In the genomic region with DNA sequence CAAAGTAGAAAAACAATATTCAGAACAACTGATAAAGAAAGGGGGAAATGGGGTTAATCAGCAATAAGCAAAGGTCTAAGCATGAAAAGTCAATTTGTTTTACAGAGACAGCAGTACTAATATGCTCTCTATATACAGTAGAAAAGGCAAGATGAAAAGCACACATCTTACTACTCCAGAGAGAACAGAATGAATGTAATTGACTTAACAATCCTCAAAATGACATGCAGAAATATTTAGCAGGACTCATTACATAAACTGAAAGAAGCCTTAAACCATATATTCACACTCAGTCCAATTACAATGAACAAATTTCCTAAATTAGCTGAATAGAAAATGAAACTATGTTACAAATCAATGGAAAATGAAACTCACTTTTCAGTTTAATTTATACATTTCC, we compare ENCODE assay signal across 14 cellular contexts.
A peak's percentile ranks its signal among the peaks of the same experiment; 100 is the strongest.
DNase-seq lines count a peak whose midpoint lies in the region; ATAC-seq lines count a peak whose summit lies in the region.
"Had no signal": no experiment of that assay in that cellular context is flagged by ENCODE, and none has a peak within 500 bp of the region (broad histone marks: within the 10 kb centered on the region; RNA-seq: fewer than 3 reads in every experiment).

No MANE protein-coding gene starts in this region.

- DNase-seq in activated CD4-positive, CD25-positive, alpha-beta regulatory T cell treated with anti-CD3 and anti-CD28 coated beads, Interleukin-2, amount 50 U/mL, for 72 hours: no peak
- DNase-seq in activated T-cell treated with anti-CD3 and anti-CD28 coated beads, Interleukin-2, amount 50 U/mL, for 4 hours: no peak
- no peak for DNase-seq in activated T-cell treated with anti-CD3 and anti-CD28 coated beads, Interleukin-2, amount 50 U/mL, for 1 hour
- DNase-seq in stimulated activated effector memory CD8-positive, alpha-beta T cell treated with anti-CD3 and anti-CD28 coated beads, Interleukin-12 subunit alpha, Interleukin-12 subunit beta, amount 100 ng/mL, for 72 hours (ENCODE audit: low spot score in 2 of 2): no peak
- no peak for DNase-seq in effector memory CD8-positive, alpha-beta T cell
- DNase-seq in stimulated activated CD8-positive, alpha-beta memory T cell treated with anti-CD3 and anti-CD28 coated beads, Interleukin-4, amount 100 ng/mL, for 48 hours: no peak
- DNase-seq: ACHN, DMS53, GF-D8, GOT3, H9 had no signal

- ATAC-seq in activated CD4-positive, CD25-positive, alpha-beta regulatory T cell treated with anti-CD3 and anti-CD28 coated beads, Interleukin-2, amount 50 U/mL, for 24 hours: peak; percentile 55
- peak; percentile 48 to 58 for ATAC-seq in activated T-cell treated with anti-CD3 and anti-CD28 coated beads, Interleukin-2, amount 50 U/mL, for 4 hours
- peak; percentile 56 for ATAC-seq in activated T-helper 17 cell treated with anti-CD3 and anti-CD28 coated beads, Interleukin-2, amount 50 U/mL, for 72 hours (replicated peaks)
- peak; percentile 53 for ATAC-seq in stimulated activated effector memory CD8-positive, alpha-beta T cell treated with anti-CD3 and anti-CD28 coated beads, Interleukin-12 subunit alpha, Interleukin-12 subunit beta, amount 100 ng/mL, for 72 hours
- no peak for ATAC-seq in effector memory CD8-positive, alpha-beta T cell (replicated peaks)

- H3K27me3 Mint-ChIP-seq in activated T-cell treated with anti-CD3 and anti-CD28 coated beads, Interleukin-2, amount 50 U/mL, for 4 hours (ENCODE audit: low read depth): no peaks in the 10 kb centered on the region
- peaks cover 11% of the 10 kb centered on the region for H3K27me3 Mint-ChIP-seq in activated T-helper 17 cell treated with anti-CD3 and anti-CD28 coated beads, Interleukin-2, amount 50 U/mL, for 72 hours
- peaks cover 0 to 7% of the 10 kb centered on the region in 2 donors for H3K27me3 Mint-ChIP-seq in effector memory CD8-positive, alpha-beta T cell

- peaks cover 1% of the 10 kb centered on the region for H3K36me3 Mint-ChIP-seq in activated T-cell treated with anti-CD3 and anti-CD28 coated beads, Interleukin-2, amount 50 U/mL, for 4 hours (ENCODE audit: insufficient read depth)
- H3K36me3 Mint-ChIP-seq in activated T-helper 17 cell treated with anti-CD3 and anti-CD28 coated beads, Interleukin-2, amount 50 U/mL, for 72 hours (ENCODE audit: low read depth): no peaks in the 10 kb centered on the region
- no peaks in the 10 kb centered on the region for H3K36me3 Mint-ChIP-seq in stimulated activated effector memory CD8-positive, alpha-beta T cell treated with anti-CD3 and anti-CD28 coated beads, Interleukin-12 subunit alpha, Interleukin-12 subunit beta, amount 100 ng/mL, for 72 hours
- no peaks in the 10 kb centered on the region for H3K36me3 Mint-ChIP-seq in effector memory CD8-positive, alpha-beta T cell (ENCODE audit: insufficient read depth)
- H3K36me3 Mint-ChIP-seq: CD4-positive, CD25-positive, alpha-beta regulatory T cell had no signal

- H3K4me3 Mint-ChIP-seq in activated T-cell treated with anti-CD3 and anti-CD28 coated beads, Interleukin-2, amount 50 U/mL, for 4 hours: no peak overlapping the region
- no peak overlapping the region for H3K4me3 Mint-ChIP-seq in activated T-helper 17 cell treated with anti-CD3 and anti-CD28 coated beads, Interleukin-2, amount 50 U/mL, for 72 hours
- no peak overlapping the region for H3K4me3 Mint-ChIP-seq in stimulated activated effector memory CD8-positive, alpha-beta T cell treated with anti-CD3 and anti-CD28 coated beads, Interleukin-12 subunit alpha, Interleukin-12 subunit beta, amount 100 ng/mL, for 72 hours
- no peak overlapping the region for H3K4me3 Mint-ChIP-seq in effector memory CD8-positive, alpha-beta T cell
- H3K4me3 Mint-ChIP-seq: H9 had no signal

- H3K27ac Mint-ChIP-seq in activated T-helper 17 cell treated with anti-CD3 and anti-CD28 coated beads, Interleukin-2, amount 50 U/mL, for 72 hours: no peak overlapping the region
- no peak overlapping the region for H3K27ac Mint-ChIP-seq in stimulated activated effector memory CD8-positive, alpha-beta T cell treated with anti-CD3 and anti-CD28 coated beads, Interleukin-12 subunit alpha, Interleukin-12 subunit beta, amount 100 ng/mL, for 72 hours
- no peak overlapping the region for H3K27ac Mint-ChIP-seq in effector memory CD8-positive, alpha-beta T cell
- H3K27ac Mint-ChIP-seq: CD4-positive, CD25-positive, alpha-beta regulatory T cell; H9 had no signal

- H3K9me3 Mint-ChIP-seq in activated T-cell treated with anti-CD3 and anti-CD28 coated beads, Interleukin-2, amount 50 U/mL, for 4 hours: peaks cover 26% of the 10 kb centered on the region
- H3K9me3 Mint-ChIP-seq in activated T-helper 17 cell treated with anti-CD3 and anti-CD28 coated beads, Interleukin-2, amount 50 U/mL, for 72 hours: peaks cover 15% of the 10 kb centered on the region
- H3K9me3 Mint-ChIP-seq in stimulated activated effector memory CD8-positive, alpha-beta T cell treated with anti-CD3 and anti-CD28 coated beads, Interleukin-12 subunit alpha, Interleukin-12 subunit beta, amount 100 ng/mL, for 72 hours: peaks cover 10% of the 10 kb centered on the region
- H3K9me3 Mint-ChIP-seq in effector memory CD8-positive, alpha-beta T cell: peaks cover 7 to 12% of the 10 kb centered on the region in 2 donors

- peaks cover 5% of the 10 kb centered on the region for H3K4me1 Mint-ChIP-seq in activated T-cell treated with anti-CD3 and anti-CD28 coated beads, Interleukin-2, amount 50 U/mL, for 4 hours (ENCODE audit: low read depth)
- H3K4me1 Mint-ChIP-seq in activated T-helper 17 cell treated with anti-CD3 and anti-CD28 coated beads, Interleukin-2, amount 50 U/mL, for 72 hours: no peaks in the 10 kb centered on the region
- H3K4me1 Mint-ChIP-seq in stimulated activated effector memory CD8-positive, alpha-beta T cell treated with anti-CD3 and anti-CD28 coated beads, Interleukin-12 subunit alpha, Interleukin-12 subunit beta, amount 100 ng/mL, for 72 hours: no peaks in the 10 kb centered on the region
- H3K4me1 Mint-ChIP-seq in effector memory CD8-positive, alpha-beta T cell (ENCODE audit: low read depth in 2 of 2): no peaks in the 10 kb centered on the region
- H3K4me1 Mint-ChIP-seq: CD4-positive, CD25-positive, alpha-beta regulatory T cell; H9 had no signal
